ENCODE assay signal across 1 cellular context in genomic region chr6:43181942-43182860, GRCh38.
A peak's percentile ranks its signal among the peaks of the same experiment; 100 is the strongest.
TF ChIP-seq lines count a peak whose summit lies in the region.

Gene CUL9 (plus strand): TSS chr6:43182196. CDS start chr6:43184311, 2,115 bp downstream.

TF ChIP-seq in HepG2, 621 proteins besides CTCF, POLR2A, EP300 and RAD21 (continued from another document and continues in another):
- no peak for TF ChIP-seq STAT5B (CRISPR knock-in tag; IDR thresholded peaks at IDR 0.05)
- TF ChIP-seq PTBP1 (IDR thresholded peaks at IDR 0.05; ENCODE audit: low read depth, low read length, poor library complexity, severe bottlenecking), result no peak
- peak; percentile 26; the same call in 1 of the 2 replicates for TF ChIP-seq MTERF4 (CRISPR knock-in tag; IDR thresholded peaks at IDR 0.05)
- no peak for TF ChIP-seq AHDC1 (CRISPR knock-in tag; IDR thresholded peaks at IDR 0.05; ENCODE audit: borderline replicate concordance)
- TF ChIP-seq YY1 (IDR thresholded peaks at IDR 0.05; ENCODE audit: insufficient read depth, insufficient replicate concordance, low read depth, low read length), result peak; percentile 78
- no peak for TF ChIP-seq CENPBD1 (CRISPR knock-in tag; IDR thresholded peaks at IDR 0.05; ENCODE audit: borderline replicate concordance, low read depth)
- no peak for TF ChIP-seq ZNF570 (CRISPR knock-in tag; IDR thresholded peaks at IDR 0.05; ENCODE audit: borderline replicate concordance)
- TF ChIP-seq ZNF607 (CRISPR knock-in tag; IDR thresholded peaks at IDR 0.05; ENCODE audit: borderline replicate concordance), result peak; percentile 82
- TF ChIP-seq PHF5A (CRISPR knock-in tag; IDR thresholded peaks at IDR 0.05; ENCODE audit: low read depth, unreplicated experiment), result no peak
- no peak for TF ChIP-seq ZNF234 (CRISPR knock-in tag; conservative IDR thresholded peaks at IDR 0.05)
- TF ChIP-seq ETV6 (CRISPR knock-in tag; conservative IDR thresholded peaks at IDR 0.05), result peak; percentile 44; the same call in 1 of the 2 replicates
- peak; percentile 74; the same call in 1 of the 2 replicates for TF ChIP-seq ZNF138 (CRISPR knock-in tag; IDR thresholded peaks at IDR 0.05; ENCODE audit: low read depth)
- TF ChIP-seq TOE1 (CRISPR knock-in tag; IDR thresholded peaks at IDR 0.05), result peak; percentile 29; the same call in 1 of the 2 replicates
- TF ChIP-seq KLF11 (CRISPR knock-in tag; IDR thresholded peaks at IDR 0.05), result peak; percentile 68; the same call in 1 of the 2 replicates
- 0 out of 2 replicates have a peak, but pooled peaks have one; percentile 27 for TF ChIP-seq ZNF136 (CRISPR knock-in tag; IDR thresholded peaks at IDR 0.05; ENCODE audit: low read depth)
- peak; percentile 85; the same call in 1 of the 2 replicates for TF ChIP-seq CBX5 (CRISPR knock-in tag; IDR thresholded peaks at IDR 0.05; ENCODE audit: borderline replicate concordance)
- peak; percentile 96; the same call in 1 of the 2 replicates for TF ChIP-seq MTA1 (CRISPR knock-in tag; IDR thresholded peaks at IDR 0.05; ENCODE audit: borderline replicate concordance)
- TF ChIP-seq NCOA2 (CRISPR knock-in tag; IDR thresholded peaks at IDR 0.05), result peak; percentile 59; the same call in 1 of the 2 replicates
- no peak for TF ChIP-seq ZNF530 (CRISPR knock-in tag; IDR thresholded peaks at IDR 0.05; ENCODE audit: low read depth)
- peak; percentile 99 for TF ChIP-seq ZNF275 (CRISPR knock-in tag; IDR thresholded peaks at IDR 0.05; ENCODE audit: borderline replicate concordance)
- no peak for TF ChIP-seq DBP (CRISPR knock-in tag; IDR thresholded peaks at IDR 0.05; ENCODE audit: not compliant biosample characterization)
- TF ChIP-seq ZSCAN25 (CRISPR knock-in tag; IDR thresholded peaks at IDR 0.05), result peak; percentile 71
- TF ChIP-seq ZNF550 (CRISPR knock-in tag; IDR thresholded peaks at IDR 0.05; ENCODE audit: borderline replicate concordance), result no peak
- no peak for TF ChIP-seq KIAA2018 (CRISPR knock-in tag; IDR thresholded peaks at IDR 0.05; ENCODE audit: borderline replicate concordance)
- peak; percentile 87; the same call in 1 of the 2 replicates for TF ChIP-seq ZNF431 (CRISPR knock-in tag; IDR thresholded peaks at IDR 0.05; ENCODE audit: borderline replicate concordance, low read depth)
- TF ChIP-seq MEF2D (CRISPR knock-in tag; IDR thresholded peaks at IDR 0.05), result no peak; the same call in none of the 2 replicates
- TF ChIP-seq ZNF282 (IDR thresholded peaks at IDR 0.05; ENCODE audit: partially characterized antibody), result no peak
- TF ChIP-seq TRAFD1 (CRISPR knock-in tag; IDR thresholded peaks at IDR 0.05; ENCODE audit: borderline replicate concordance), result no peak
- TF ChIP-seq GATAD1 (CRISPR knock-in tag; IDR thresholded peaks at IDR 0.05), result peak; percentile 95
- TF ChIP-seq RAD51 (IDR thresholded peaks at IDR 0.05; ENCODE audit: borderline replicate concordance), result no peak
- peak; percentile 94 for TF ChIP-seq ZXDC (CRISPR knock-in tag; IDR thresholded peaks at IDR 0.05)
- TF ChIP-seq ZFP41 (CRISPR knock-in tag; IDR thresholded peaks at IDR 0.05; ENCODE audit: borderline replicate concordance), result no peak
- no peak for TF ChIP-seq CHD2 (IDR thresholded peaks at IDR 0.05; ENCODE audit: low read depth, low read length)
- peak; percentile 52; the same call in 1 of the 2 replicates for TF ChIP-seq ZNF121 (CRISPR knock-in tag; IDR thresholded peaks at IDR 0.05)
- TF ChIP-seq MED13 (CRISPR knock-in tag; IDR thresholded peaks at IDR 0.05), result peak; percentile 76
- peak; percentile 60; the same call in 1 of the 2 replicates for TF ChIP-seq ZMYM3 (CRISPR knock-in tag; IDR thresholded peaks at IDR 0.05)
- 0 out of 2 replicates have a peak, but pooled peaks have one; percentile 71 for TF ChIP-seq ZNF44 (CRISPR knock-in tag; IDR thresholded peaks at IDR 0.05)
- no peak for TF ChIP-seq CENPX (CRISPR knock-in tag; IDR thresholded peaks at IDR 0.05)
